ENCODE assay signal across 14 cellular contexts in the genomic region with DNA sequence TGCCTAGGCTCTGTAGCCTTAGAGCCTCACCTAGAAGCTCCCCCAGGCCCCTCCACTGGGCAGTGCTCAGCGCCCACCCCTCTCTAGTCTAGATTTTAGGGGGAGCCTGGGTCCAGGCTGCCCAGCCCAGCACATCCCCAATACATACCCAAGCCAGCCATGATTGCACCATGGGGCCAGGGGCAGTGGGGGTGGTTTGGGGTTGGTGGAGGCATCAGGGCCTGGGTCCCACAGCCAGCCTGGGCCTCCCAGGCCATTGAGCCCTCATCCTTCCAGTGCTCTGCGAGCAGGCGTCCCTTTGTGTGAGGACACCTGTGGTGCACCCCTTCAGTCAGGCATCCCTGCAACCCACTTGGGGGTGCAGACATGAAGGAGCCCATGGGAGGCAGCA.
A peak's percentile ranks its signal among the peaks of the same experiment; 100 is the strongest.
DNase-seq lines count a peak whose midpoint lies in the region; ATAC-seq and TF ChIP-seq lines count a peak whose summit lies in the region.
"Had no signal": no experiment of that assay in that cellular context is flagged by ENCODE, and none has a peak within 500 bp of the region (broad histone marks: within the 10 kb centered on the region; RNA-seq: fewer than 3 reads in every experiment).

No MANE protein-coding gene starts in this region.

- no peak overlapping the region for H3K4me3 Mint-ChIP-seq in activated CD8-positive, alpha-beta T cell treated with anti-CD3 and anti-CD28 coated beads, Interleukin-2, amount 10 ng/mL, durations not matched to agents 7 days and 5 days
- no peak overlapping the region for H3K4me3 Mint-ChIP-seq in activated CD8-positive, alpha-beta T cell treated with anti-CD3 and anti-CD28 coated beads for 36 hours
- H3K4me3 Mint-ChIP-seq in activated CD4-positive, alpha-beta T cell treated with anti-CD3 and anti-CD28 coated beads for 36 hours, result no peak overlapping the region
- H3K4me3 Mint-ChIP-seq: CD4-positive, alpha-beta T cell had no signal

- no peak overlapping the region for H3K23ac ChIP-seq in neuronal stem cell (ENCODE audit: low read depth, low read length, poor library complexity)

- CTCF ChIA-PET in activated CD8-positive, alpha-beta T cell treated with anti-CD3 and anti-CD28 coated beads, Interleukin-2, amount 10 ng/mL, durations not matched to agents 7 days and 5 days (lab: Charles Lee), result no interaction called here
- CTCF ChIA-PET in activated CD8-positive, alpha-beta T cell treated with anti-CD3 and anti-CD28 coated beads for 36 hours (lab: Charles Lee), result no interaction called here
- CTCF ChIA-PET in activated CD4-positive, alpha-beta T cell treated with anti-CD3 and anti-CD28 coated beads for 36 hours (lab: Charles Lee), result no interaction called here

- no peak overlapping the region for H3K27ac Mint-ChIP-seq in activated CD8-positive, alpha-beta T cell treated with anti-CD3 and anti-CD28 coated beads, Interleukin-2, amount 10 ng/mL, durations not matched to agents 7 days and 5 days
- no peak overlapping the region for H3K27ac Mint-ChIP-seq in activated CD8-positive, alpha-beta T cell treated with anti-CD3 and anti-CD28 coated beads for 36 hours
- H3K27ac Mint-ChIP-seq in activated CD4-positive, alpha-beta T cell treated with anti-CD3 and anti-CD28 coated beads for 36 hours, result no peak overlapping the region
- H3K27ac Mint-ChIP-seq: CD4-positive, alpha-beta T cell had no signal

- in situ Hi-C loops in HAP-1 (cut with MboI; ENCODE audit: low sequenced_read_pairs), result no loop called here

- H3K79me1 ChIP-seq in neuronal stem cell (ENCODE audit: low read depth, low read length), result no peaks in the 10 kb centered on the region

- H3K18ac ChIP-seq in neuronal stem cell (ENCODE audit: low read length), result no peak overlapping the region

- no peak overlapping the region for H2BK120ac ChIP-seq in neuronal stem cell (ENCODE audit: low read depth, low read length)

- H2AK5ac ChIP-seq in neuronal stem cell (ENCODE audit: low read depth, low read length), result no peak overlapping the region

- H2BK15ac ChIP-seq in neuronal stem cell (ENCODE audit: low read length), result no peak overlapping the region

- H4K91ac ChIP-seq in neuronal stem cell (ENCODE audit: low read depth, low read length, poor library complexity), result no peak overlapping the region

- no peaks in the 10 kb centered on the region for H3K36me3 Mint-ChIP-seq in activated CD8-positive, alpha-beta T cell treated with anti-CD3 and anti-CD28 coated beads, Interleukin-2, amount 10 ng/mL, durations not matched to agents 7 days and 5 days (ENCODE audit: low read depth)
- H3K36me3 Mint-ChIP-seq in activated CD8-positive, alpha-beta T cell treated with anti-CD3 and anti-CD28 coated beads for 36 hours (ENCODE audit: low read depth), result no peaks in the 10 kb centered on the region
- no peaks in the 10 kb centered on the region for H3K36me3 Mint-ChIP-seq in activated CD4-positive, alpha-beta T cell treated with anti-CD3 and anti-CD28 coated beads for 36 hours (ENCODE audit: low read depth)

- POLR2A ChIA-PET in activated CD8-positive, alpha-beta T cell treated with anti-CD3 and anti-CD28 coated beads, Interleukin-2, amount 10 ng/mL, durations not matched to agents 7 days and 5 days (lab: Charles Lee), result no interaction called here
- POLR2A ChIA-PET in activated CD8-positive, alpha-beta T cell treated with anti-CD3 and anti-CD28 coated beads for 36 hours (lab: Charles Lee), result no interaction called here
- POLR2A ChIA-PET in activated CD4-positive, alpha-beta T cell treated with anti-CD3 and anti-CD28 coated beads for 36 hours (lab: Charles Lee), result no interaction called here

- intact Hi-C loops in activated CD8-positive, alpha-beta T cell treated with anti-CD3 and anti-CD28 coated beads for 36 hours (cut with micrococcal nuclease), result no loop called here
- intact Hi-C loops in activated CD4-positive, alpha-beta T cell treated with anti-CD3 and anti-CD28 coated beads for 36 hours (cut with DNase I, micrococcal nuclease), result no loop called here

- H2BK12ac ChIP-seq in neuronal stem cell (ENCODE audit: low read length), result no peak overlapping the region

- H3K36me3 ChIP-seq in H7 (replicated peaks; ENCODE audit: control insufficient read depth, insufficient read depth, low read length), result no peaks in the 10 kb centered on the region
- no peaks in the 10 kb centered on the region for H3K36me3 ChIP-seq in neuronal stem cell (replicated peaks in 1 of 2; ENCODE audit: control insufficient read depth in 2 of 2, insufficient read depth in 2 of 2, low read length in 2 of 2)
- H3K36me3 ChIP-seq in HAP-1 (replicated peaks), result no peaks in the 10 kb centered on the region
- H3K36me3 ChIP-seq: BLaER1 treated with 17β-estradiol and CSF1 and Interleukin-3, amounts not matched to agents 10 nM and 100 nM had no signal

- no peaks in the 10 kb centered on the region for H3K9me3 Mint-ChIP-seq in activated CD8-positive, alpha-beta T cell treated with anti-CD3 and anti-CD28 coated beads, Interleukin-2, amount 10 ng/mL, durations not matched to agents 7 days and 5 days (ENCODE audit: insufficient read depth)
- no peaks in the 10 kb centered on the region for H3K9me3 Mint-ChIP-seq in activated CD8-positive, alpha-beta T cell treated with anti-CD3 and anti-CD28 coated beads for 36 hours
- H3K9me3 Mint-ChIP-seq in activated CD4-positive, alpha-beta T cell treated with anti-CD3 and anti-CD28 coated beads for 36 hours (ENCODE audit: low read depth), result no peaks in the 10 kb centered on the region
- H3K9me3 Mint-ChIP-seq: CD4-positive, alpha-beta T cell had no signal

- H3K27me3 Mint-ChIP-seq in activated CD8-positive, alpha-beta T cell treated with anti-CD3 and anti-CD28 coated beads, Interleukin-2, amount 10 ng/mL, durations not matched to agents 7 days and 5 days (ENCODE audit: low read depth), result no peaks in the 10 kb centered on the region
- no peaks in the 10 kb centered on the region for H3K27me3 Mint-ChIP-seq in activated CD8-positive, alpha-beta T cell treated with anti-CD3 and anti-CD28 coated beads for 36 hours
- H3K27me3 Mint-ChIP-seq in activated CD4-positive, alpha-beta T cell treated with anti-CD3 and anti-CD28 coated beads for 36 hours, result no peaks in the 10 kb centered on the region
- H3K27me3 Mint-ChIP-seq: CD4-positive, alpha-beta T cell had no signal

- no peak overlapping the region for H4K8ac ChIP-seq in neuronal stem cell (ENCODE audit: low read depth, low read length)

- no CpG with 5 or more reads among the region's 3 CpGs for WGBS in neuronal stem cell (ENCODE audit: extremely low coverage in 2 of 2, insufficient read length in 2 of 2, insufficient replicate concordance in 1 of 2), 2 donors

- H3K4me1 ChIP-seq in neuronal stem cell (ENCODE audit: control insufficient read depth in 2 of 2, insufficient read depth in 1 of 2, low read depth in 1 of 2, low read length in 2 of 2), result no peaks in the 10 kb centered on the region
- no peaks in the 10 kb centered on the region for H3K4me1 ChIP-seq in HAP-1

- H2BK5ac ChIP-seq in neuronal stem cell (ENCODE audit: low read length), result no peak overlapping the region

- no peak overlapping the region for H3K14ac ChIP-seq in neuronal stem cell (ENCODE audit: low read length)

- H3K4ac ChIP-seq in neuronal stem cell (ENCODE audit: low read length), result no peak overlapping the region

- no peak for ATAC-seq in activated CD8-positive, alpha-beta T cell treated with anti-CD3 and anti-CD28 coated beads, Interleukin-2, amount 10 ng/mL, durations not matched to agents 7 days and 5 days
- ATAC-seq in activated CD8-positive, alpha-beta T cell treated with anti-CD3 and anti-CD28 coated beads for 36 hours, result no peak
- no peak for ATAC-seq in activated CD4-positive, alpha-beta T cell treated with anti-CD3 and anti-CD28 coated beads for 36 hours

- no peak overlapping the region for H3K4me2 ChIP-seq in neuronal stem cell (ENCODE audit: insufficient read depth, low read length, poor library complexity, severe bottlenecking)
- H3K4me2 ChIP-seq: BLaER1 treated with 17β-estradiol and CSF1 and Interleukin-3, amounts not matched to agents 10 nM and 100 nM had no signal

- no peak overlapping the region for H3K27ac ChIP-seq in neuronal stem cell (replicated peaks; ENCODE audit: low read length)
- H3K27ac ChIP-seq: 22Rv1; BLaER1 treated with 17β-estradiol and CSF1 and Interleukin-3, amounts not matched to agents 10 nM and 100 nM had no signal

- H3K4me1 Mint-ChIP-seq in activated CD8-positive, alpha-beta T cell treated with anti-CD3 and anti-CD28 coated beads, Interleukin-2, amount 10 ng/mL, durations not matched to agents 7 days and 5 days (ENCODE audit: low read depth), result no peaks in the 10 kb centered on the region
- H3K4me1 Mint-ChIP-seq in activated CD8-positive, alpha-beta T cell treated with anti-CD3 and anti-CD28 coated beads for 36 hours (ENCODE audit: low read depth), result no peaks in the 10 kb centered on the region
- H3K4me1 Mint-ChIP-seq in activated CD4-positive, alpha-beta T cell treated with anti-CD3 and anti-CD28 coated beads for 36 hours, result no peaks in the 10 kb centered on the region

- peak; percentile 8 for DNase-seq in activated CD8-positive, alpha-beta T cell treated with anti-CD3 and anti-CD28 coated beads, Interleukin-2, amount 10 ng/mL, durations not matched to agents 7 days and 5 days
- DNase-seq in activated CD8-positive, alpha-beta T cell treated with anti-CD3 and anti-CD28 coated beads for 36 hours, result no peak
- DNase-seq in AG20443 (ENCODE audit: low spot score) (peak; percentile 6), H7 (peak; percentile 32), neuronal stem cell (ENCODE audit: low spot score) (no peak), cerebellar cortex (ENCODE audit: low spot score) (no peak), HAP-1 (ENCODE audit: low spot score in 2 of 2) (no peak)
- no peak for DNase-seq in activated CD4-positive, alpha-beta T cell treated with anti-CD3 and anti-CD28 coated beads for 36 hours
- DNase-seq: CD4-positive, alpha-beta T cell; DMS153; DMS79 treated with DMSO at 0.1 percent for 48 hours; EL had no signal

- H2AFZ ChIP-seq in neuronal stem cell (ENCODE audit: low read length), result no peak overlapping the region

- H3K9me3 ChIP-seq in neuronal stem cell (replicated peaks in 1 of 2; ENCODE audit: control insufficient read depth in 2 of 2, insufficient read depth in 1 of 2, low read depth in 1 of 2, low read length in 2 of 2) (no peaks in the 10 kb centered on the region), HAP-1 (no peaks in the 10 kb centered on the region)

- H3K27me3 ChIP-seq in H7 (ENCODE audit: control insufficient read depth, insufficient read depth, low read length) (no peaks in the 10 kb centered on the region), neuronal stem cell (ENCODE audit: control insufficient read depth in 3 of 3, insufficient read depth in 3 of 3, low read depth in 1 of 3, low read length in 3 of 3) (no peaks in the 10 kb centered on the region), HAP-1 (ENCODE audit: low read depth) (no peaks in the 10 kb centered on the region)
- H3K27me3 ChIP-seq: BLaER1 treated with 17β-estradiol and CSF1 and Interleukin-3, amounts not matched to agents 10 nM and 100 nM had no signal

- TF ChIP-seq CTCF in activated CD8-positive, alpha-beta T cell treated with anti-CD3 and anti-CD28 coated beads for 36 hours (IDR thresholded peaks at IDR 0.05), result no peak

- H3K4me3 ChIP-seq in H7 (ENCODE audit: insufficient read depth, low read depth, low read length) (no peak overlapping the region), neuronal stem cell (ENCODE audit: low read length in 2 of 2) (no peak overlapping the region), HAP-1 (no peak overlapping the region)
- H3K4me3 ChIP-seq: BLaER1 treated with 17β-estradiol and CSF1 and Interleukin-3, amounts not matched to agents 10 nM and 100 nM had no signal

- H3K9ac ChIP-seq in neuronal stem cell (ENCODE audit: low read depth, low read length, poor library complexity), result peak overlapping the region; percentile 24
- H3K9ac ChIP-seq: BLaER1 treated with 17β-estradiol and CSF1 and Interleukin-3, amounts not matched to agents 10 nM and 100 nM had no signal

Comparison
In these comparisons a context has a peak if more than half of its experiments do, and no peak if none do; other contexts are left out.
1. DNase-seq: peak in activated CD8-positive, alpha-beta T cell treated with anti-CD3 and anti-CD28 coated beads, Interleukin-2, amount 10 ng/mL, durations not matched to agents 7 days and 5 days (single experiment), AG20443 (single experiment) and H7 (single experiment); none in activated CD8-positive, alpha-beta T cell treated with anti-CD3 and anti-CD28 coated beads for 36 hours (single experiment), neuronal stem cell (single experiment), cerebellar cortex (single experiment), HAP-1 (0 of 2) and activated CD4-positive, alpha-beta T cell treated with anti-CD3 and anti-CD28 coated beads for 36 hours (single experiment).